ENCODE assay signal across 8 cellular contexts in the genomic region with DNA sequence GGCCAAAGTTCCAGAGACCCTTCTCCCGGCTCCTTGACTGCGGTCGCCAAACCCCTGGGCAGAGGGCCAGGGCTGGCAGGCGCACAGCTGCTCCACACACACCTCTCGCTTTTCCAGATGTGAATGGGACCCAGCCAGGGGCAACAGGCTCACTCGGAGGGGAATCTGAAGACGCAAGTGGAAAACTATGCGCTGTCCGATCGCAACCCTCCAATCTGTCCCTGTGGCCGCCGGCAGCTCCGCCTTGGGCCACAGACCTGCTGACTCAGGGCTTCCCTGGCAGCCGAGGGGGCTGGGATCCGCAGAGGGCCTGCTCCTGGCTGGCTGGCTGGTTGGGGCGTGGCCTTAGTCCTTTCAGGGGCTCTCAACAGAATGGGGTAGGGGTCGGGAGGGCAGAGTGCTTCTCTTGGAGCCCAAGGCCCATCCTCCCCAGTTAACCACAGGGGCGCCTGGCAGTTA. TPM values are rescaled to one million over a fixed set of nuclear protein-coding genes. Genes with fewer than 3 reads are reported as not detected.
DNase-seq lines count a peak whose midpoint lies in the region; TF ChIP-seq lines count a peak whose summit lies in the region.

No MANE protein-coding gene starts in this region.

- no peaks in the 10 kb centered on the region for H3K9me3 Mint-ChIP-seq in activated CD4-positive, alpha-beta T cell treated with anti-CD3 and anti-CD28 coated beads, Interleukin-2, amount 10 ng/mL, durations not matched to agents 7 days and 5 days
- peaks cover under 1% of the 10 kb centered on the region for H3K9me3 Mint-ChIP-seq in activated CD4-positive, alpha-beta T cell treated with anti-CD3 and anti-CD28 coated beads, Interleukin-2, amount 10 ng/mL, durations not matched to agents 24 days and 14 days
- H3K9me3 Mint-ChIP-seq in Calu3 (ENCODE audit: low read depth, unreplicated experiment), result peaks cover 6% of the 10 kb centered on the region
- H3K9me3 Mint-ChIP-seq in T-helper 2 cell treated with Interferon-gamma antibody and Interleukin-4, amounts not matched to agents 5 μg/mL and 100 μg/mL, for 36 hours, result no peaks in the 10 kb centered on the region

- no peak overlapping the region for H3K4me3 Mint-ChIP-seq in activated CD4-positive, alpha-beta T cell treated with anti-CD3 and anti-CD28 coated beads, Interleukin-2, amount 10 ng/mL, durations not matched to agents 7 days and 5 days
- no peak overlapping the region for H3K4me3 Mint-ChIP-seq in activated CD4-positive, alpha-beta T cell treated with anti-CD3 and anti-CD28 coated beads, Interleukin-2, amount 10 ng/mL, durations not matched to agents 24 days and 14 days
- H3K4me3 Mint-ChIP-seq in Calu3 (ENCODE audit: low read depth, unreplicated experiment), result no peak overlapping the region
- no peak overlapping the region for H3K4me3 Mint-ChIP-seq in T-helper 2 cell treated with Interferon-gamma antibody and Interleukin-4, amounts not matched to agents 5 μg/mL and 100 μg/mL, for 36 hours

- peaks cover 9% of the 10 kb centered on the region for H3K27me3 ChIP-seq in iPS-20b (ENCODE audit: insufficient read depth, low read length)
- H3K27me3 ChIP-seq in stomach smooth muscle (ENCODE audit: control insufficient read depth in 1 of 2, insufficient read depth in 2 of 2, low read length in 2 of 2), result peaks cover 0 to 2% of the 10 kb centered on the region in 2 donors

- H3K36me3 ChIP-seq in iPS-20b (ENCODE audit: insufficient read depth, low read depth, low read length), result no peaks in the 10 kb centered on the region
- H3K36me3 ChIP-seq in stomach smooth muscle (ENCODE audit: control insufficient read depth in 2 of 2, insufficient read depth in 2 of 2, low read length in 2 of 2), result no peaks in the 10 kb centered on the region

- H3K36me3 Mint-ChIP-seq in activated CD4-positive, alpha-beta T cell treated with anti-CD3 and anti-CD28 coated beads, Interleukin-2, amount 10 ng/mL, durations not matched to agents 7 days and 5 days (ENCODE audit: low read depth), result no peaks in the 10 kb centered on the region
- no peaks in the 10 kb centered on the region for H3K36me3 Mint-ChIP-seq in activated CD4-positive, alpha-beta T cell treated with anti-CD3 and anti-CD28 coated beads, Interleukin-2, amount 10 ng/mL, durations not matched to agents 24 days and 14 days (ENCODE audit: low read depth)
- peaks cover 11% of the 10 kb centered on the region for H3K36me3 Mint-ChIP-seq in Calu3 (ENCODE audit: insufficient read depth, unreplicated experiment)
- no peaks in the 10 kb centered on the region for H3K36me3 Mint-ChIP-seq in T-helper 2 cell treated with Interferon-gamma antibody and Interleukin-4, amounts not matched to agents 5 μg/mL and 100 μg/mL, for 36 hours (ENCODE audit: low read depth)

- no peak for TF ChIP-seq CTCF in astrocyte of the spinal cord (IDR thresholded peaks at IDR 0.05; ENCODE audit: low read depth, low read length)
- no peak for TF ChIP-seq CTCF in Calu3 (IDR thresholded peaks at IDR 0.05; ENCODE audit: unreplicated experiment)

- POLR2A ChIA-PET in activated CD4-positive, alpha-beta T cell treated with anti-CD3 and anti-CD28 coated beads, Interleukin-2, amount 10 ng/mL, durations not matched to agents 7 days and 5 days (lab: Charles Lee), result no interaction called here

- H3K27ac ChIP-seq in iPS-20b (ENCODE audit: low read length), result no peak overlapping the region
- no peak overlapping the region for H3K27ac ChIP-seq in stomach smooth muscle (ENCODE audit: low read length)

- peaks cover 26% of the 10 kb centered on the region for H3K4me1 Mint-ChIP-seq in activated CD4-positive, alpha-beta T cell treated with anti-CD3 and anti-CD28 coated beads, Interleukin-2, amount 10 ng/mL, durations not matched to agents 7 days and 5 days
- H3K4me1 Mint-ChIP-seq in activated CD4-positive, alpha-beta T cell treated with anti-CD3 and anti-CD28 coated beads, Interleukin-2, amount 10 ng/mL, durations not matched to agents 24 days and 14 days, result peaks cover 32% of the 10 kb centered on the region
- peaks cover 39% of the 10 kb centered on the region for H3K4me1 Mint-ChIP-seq in Calu3 (ENCODE audit: low read depth, unreplicated experiment)
- H3K4me1 Mint-ChIP-seq in T-helper 2 cell treated with Interferon-gamma antibody and Interleukin-4, amounts not matched to agents 5 μg/mL and 100 μg/mL, for 36 hours (ENCODE audit: low read depth), result peaks cover 29% of the 10 kb centered on the region

- H3K4me1 ChIP-seq in iPS-20b (ENCODE audit: insufficient read depth, low read length) (peaks cover 26% of the 10 kb centered on the region; the same call in 1 of the 2 replicates), stomach smooth muscle (ENCODE audit: control insufficient read depth, insufficient read depth, low read length) (peaks cover 47% of the 10 kb centered on the region)

- in situ Hi-C loops in astrocyte of the spinal cord (cut with HindIII; ENCODE audit: low sequenced_read_pairs), result no loop called here

- no peaks in the 10 kb centered on the region for H3K27me3 Mint-ChIP-seq in activated CD4-positive, alpha-beta T cell treated with anti-CD3 and anti-CD28 coated beads, Interleukin-2, amount 10 ng/mL, durations not matched to agents 7 days and 5 days
- no peaks in the 10 kb centered on the region for H3K27me3 Mint-ChIP-seq in activated CD4-positive, alpha-beta T cell treated with anti-CD3 and anti-CD28 coated beads, Interleukin-2, amount 10 ng/mL, durations not matched to agents 24 days and 14 days
- peaks cover 18% of the 10 kb centered on the region for H3K27me3 Mint-ChIP-seq in Calu3 (ENCODE audit: unreplicated experiment)
- H3K27me3 Mint-ChIP-seq in T-helper 2 cell treated with Interferon-gamma antibody and Interleukin-4, amounts not matched to agents 5 μg/mL and 100 μg/mL, for 36 hours (ENCODE audit: low read depth), result no peaks in the 10 kb centered on the region

- CTCF ChIA-PET in activated CD4-positive, alpha-beta T cell treated with anti-CD3 and anti-CD28 coated beads, Interleukin-2, amount 10 ng/mL, durations not matched to agents 7 days and 5 days (lab: Charles Lee), result interaction anchor here (1.7 to 2.3 kb wide), 2 partner anchors 24 to 49 kb away, joined by 4 to 6 read pairs; no protein-coding TSS in a partner anchor
- CTCF ChIA-PET in Calu3 (lab: Charles Lee), result interaction anchor here (1.2 kb wide), 1 partner anchor 52 kb away, joined by 3 read pairs; no protein-coding TSS in a partner anchor

- H3K9me3 ChIP-seq in iPS-20b (ENCODE audit: insufficient read depth, low read depth, low read length) (no peaks in the 10 kb centered on the region), stomach smooth muscle (ENCODE audit: control insufficient read depth in 2 of 2, low read length in 2 of 2) (no peaks in the 10 kb centered on the region)

- H3K4me3 ChIP-seq in astrocyte of the spinal cord (ENCODE audit: low read depth, low read length), result peak overlapping the region; percentile 29
- peak overlapping the region; percentile 68; the same call in 1 of the 2 replicates for H3K4me3 ChIP-seq in iPS-20b (ENCODE audit: low read length)
- peak overlapping the region; percentile 17 to 64 for H3K4me3 ChIP-seq in stomach smooth muscle (ENCODE audit: low read length in 2 of 2)

- intact Hi-C loops in activated CD4-positive, alpha-beta T cell treated with anti-CD3 and anti-CD28 coated beads, Interleukin-2, amount 10 ng/mL, durations not matched to agents 24 days and 14 days (cut with micrococcal nuclease), result loop anchor here (10.0 kb wide), 1 partner anchor 1156 kb away; a partner anchor contains a TSS
- intact Hi-C loops in Calu3 (cut with micrococcal nuclease; ENCODE audit: unreplicated experiment), result no loop called here

- H3K9ac ChIP-seq in iPS-20b (ENCODE audit: low read depth, low read length) (peak overlapping the region; percentile 47; the same call in 1 of the 2 replicates), stomach smooth muscle (ENCODE audit: low read length in 2 of 2) (no peak overlapping the region)

- no TSS peak for BruUV-seq in Calu3 (replicated peaks; lab: Mats Ljungman, UMichigan)

- no peak overlapping the region for H3K27ac Mint-ChIP-seq in activated CD4-positive, alpha-beta T cell treated with anti-CD3 and anti-CD28 coated beads, Interleukin-2, amount 10 ng/mL, durations not matched to agents 7 days and 5 days
- no peak overlapping the region for H3K27ac Mint-ChIP-seq in activated CD4-positive, alpha-beta T cell treated with anti-CD3 and anti-CD28 coated beads, Interleukin-2, amount 10 ng/mL, durations not matched to agents 24 days and 14 days
- H3K27ac Mint-ChIP-seq in Calu3 (ENCODE audit: unreplicated experiment), result no peak overlapping the region
- no peak overlapping the region for H3K27ac Mint-ChIP-seq in T-helper 2 cell treated with Interferon-gamma antibody and Interleukin-4, amounts not matched to agents 5 μg/mL and 100 μg/mL, for 36 hours

- DNase-seq in HCEC 1CT, result peak; percentile 19
- DNase-seq in astrocyte of the spinal cord (ENCODE audit: low read depth, low spot score), result peak; percentile 81
- DNase-seq in activated CD4-positive, alpha-beta T cell treated with anti-CD3 and anti-CD28 coated beads, Interleukin-2, amount 10 ng/mL, durations not matched to agents 7 days and 5 days, result no peak
- DNase-seq in activated CD4-positive, alpha-beta T cell treated with anti-CD3 and anti-CD28 coated beads, Interleukin-2, amount 10 ng/mL, durations not matched to agents 24 days and 14 days, result no peak
- no peak for DNase-seq in Calu3
- DNase-seq in T-helper 2 cell treated with Interferon-gamma antibody and Interleukin-4, amounts not matched to agents 5 μg/mL and 100 μg/mL, for 36 hours (ENCODE audit: low spot score), result no peak

RNA-seq across cellular contexts. Expression of a gene that starts 54.0 kb away (rescaled TPM):
- total RNA-seq in activated CD4-positive, alpha-beta T cell treated with anti-CD3 and anti-CD28 coated beads, Interleukin-2, amount 10 ng/mL, durations not matched to agents 7 days and 5 days, result 10 to 100 TPM; 58.2 to 70.4 TPM
- total RNA-seq in activated CD4-positive, alpha-beta T cell treated with anti-CD3 and anti-CD28 coated beads, Interleukin-2, amount 10 ng/mL, durations not matched to agents 24 days and 14 days, result 22.5 TPM in 2 replicates
- 13.3 and 13.6 TPM in 2 replicates for total RNA-seq in Calu3 (2022)

Comparison
In these comparisons a context has a peak if more than half of its experiments do, and no peak if none do; other contexts are left out.
1. DNase-seq: peak in HCEC 1CT (single experiment) and astrocyte of the spinal cord (single experiment); none in activated CD4-positive, alpha-beta T cell treated with anti-CD3 and anti-CD28 coated beads, Interleukin-2, amount 10 ng/mL, durations not matched to agents 7 days and 5 days (single experiment), activated CD4-positive, alpha-beta T cell treated with anti-CD3 and anti-CD28 coated beads, Interleukin-2, amount 10 ng/mL, durations not matched to agents 24 days and 14 days (single experiment), Calu3 (single experiment) and T-helper 2 cell treated with Interferon-gamma antibody and Interleukin-4, amounts not matched to agents 5 μg/mL and 100 μg/mL, for 36 hours (single experiment).
2. Peak in every context shown above with its lines, with median percentiles within 50 percentile points of each other: H3K4me3 ChIP-seq.